1 cellular context compared by ENCODE assay signal in genomic region chr1:16172964-16173446, GRCh38.
TF ChIP-seq lines count a peak whose summit lies in the region.

No MANE protein-coding gene starts in this region.

TF ChIP-seq in K562, 482 proteins besides CTCF, POLR2A, EP300 and RAD21 (continued from another document and continues in another):
- TF ChIP-seq ARID3A (IDR thresholded peaks at IDR 0.05; ENCODE audit: borderline replicate concordance, low read depth, low read length) (peak; percentile 61; the same call in 1 of the 2 replicates), PRDM10 (IDR thresholded peaks at IDR 0.05; ENCODE audit: partially characterized antibody) (no peak), SREBF2 (CRISPR knock-in tag; IDR thresholded peaks at IDR 0.05) (no peak), HSF4 (CRISPR knock-in tag; IDR thresholded peaks at IDR 0.05; ENCODE audit: borderline replicate concordance) (no peak), SNIP1 (IDR thresholded peaks at IDR 0.05; ENCODE audit: low read depth) (no peak), TGIF2 (CRISPR knock-in tag; IDR thresholded peaks at IDR 0.05) (no peak), USF2 (CRISPR knock-in tag; IDR thresholded peaks at IDR 0.05) (no peak), MBD2 (IDR thresholded peaks at IDR 0.05; ENCODE audit: borderline replicate concordance, low read depth) (0 out of 2 replicates have a peak, but pooled peaks have one; percentile 22), CUX1 (CRISPR knock-in tag; IDR thresholded peaks at IDR 0.05) (no peak), NR2F6 (CRISPR knock-in tag; IDR thresholded peaks at IDR 0.05) (no peak), ZC3H8 (IDR thresholded peaks at IDR 0.05) (no peak), SOX6 (IDR thresholded peaks at IDR 0.05) (peak; percentile 81), NR3C1 (CRISPR knock-in tag; IDR thresholded peaks at IDR 0.05) (no peak), MLLT1 (IDR thresholded peaks at IDR 0.05) (no peak), TCF7 (IDR thresholded peaks at IDR 0.05; ENCODE audit: borderline replicate concordance) (no peak), NBN (IDR thresholded peaks at IDR 0.05; ENCODE audit: low read depth) (peak; percentile 37; the same call in 1 of the 2 replicates), CREB1 (IDR thresholded peaks at IDR 0.05) (no peak), CREB1 (CRISPR knock-in tag; IDR thresholded peaks at IDR 0.05) (peak; percentile 42; the same call in 1 of the 2 replicates), ID3 (CRISPR knock-in tag; IDR thresholded peaks at IDR 0.05) (no peak), ID3 (tag; IDR thresholded peaks at IDR 0.05) (peak; percentile 28; the same call in 1 of the 2 replicates), ZNF584 (CRISPR knock-in tag; IDR thresholded peaks at IDR 0.05; ENCODE audit: low read depth) (no peak), HMBOX1 (IDR thresholded peaks at IDR 0.05) (no peak), STAG1 (CRISPR knock-in tag; IDR thresholded peaks at IDR 0.05; ENCODE audit: borderline replicate concordance) (no peak), EZH2 (IDR thresholded peaks at IDR 0.05; ENCODE audit: borderline replicate concordance, low read depth, low read length) (no peak), ELK1 (CRISPR knock-in tag; IDR thresholded peaks at IDR 0.05) (no peak), BCLAF1 (IDR thresholded peaks at IDR 0.05; ENCODE audit: borderline replicate concordance in 1 of 2, control insufficient read depth in 1 of 2, low read depth in 2 of 2, low read length in 1 of 2) (no peak), THRAP3 (IDR thresholded peaks at IDR 0.05; ENCODE audit: borderline replicate concordance) (no peak), TOE1 (IDR thresholded peaks at IDR 0.05; ENCODE audit: borderline replicate concordance) (no peak; the same call in 1 of the 2 replicates), TOE1 (CRISPR knock-in tag; IDR thresholded peaks at IDR 0.05; ENCODE audit: borderline replicate concordance, low read depth) (no peak), AFF4 (CRISPR knock-in tag; IDR thresholded peaks at IDR 0.05) (no peak), OTX1 (CRISPR knock-in tag; IDR thresholded peaks at IDR 0.05) (0 out of 2 replicates have a peak, but pooled peaks have one; percentile 20), ZNF561 (CRISPR knock-in tag; conservative IDR thresholded peaks at IDR 0.05) (no peak), TRIM24 (IDR thresholded peaks at IDR 0.05) (no peak), KAT2B (IDR thresholded peaks at IDR 0.05; ENCODE audit: low read depth, low read length) (no peak), GTF2A2 (tag; IDR thresholded peaks at IDR 0.05) (no peak), RBM22 (IDR thresholded peaks at IDR 0.05; ENCODE audit: low read depth, low read length, poor library complexity, severe bottlenecking) (no peak)
